8 cellular contexts compared by ENCODE assay signal in genomic region chr11:67118059-67118766, GRCh38. TPM values are rescaled to one million over a fixed set of nuclear protein-coding genes. Genes with fewer than 3 reads are reported as not detected.
DNase-seq lines count a peak whose midpoint lies in the region; ATAC-seq and TF ChIP-seq lines count a peak whose summit lies in the region.

No MANE protein-coding gene starts in this region.

- intact Hi-C loops in CD14-positive monocyte (cut with micrococcal nuclease) = no loop called here

- H3K27me3 Mint-ChIP-seq in CD14-positive monocyte (ENCODE audit: low read depth in 3 of 3) = peaks cover 0 to 2% (median 0%) of the 10 kb centered on the region in 3 donors
- peaks cover 9% of the 10 kb centered on the region for H3K27me3 Mint-ChIP-seq in activated CD4-positive, alpha-beta memory T cell treated with anti-CD3 and anti-CD28 coated beads, Interleukin-2, amount 10 ng/mL, durations not matched to agents 7 days and 5 days

- peak overlapping the region; percentile 72 for H3K4me3 ChIP-seq in effector memory CD4-positive, alpha-beta T cell (ENCODE audit: insufficient read depth, low read depth, low read length, poor library complexity, severe bottlenecking)

- no peaks in the 10 kb centered on the region for H3K36me3 ChIP-seq in effector memory CD4-positive, alpha-beta T cell (ENCODE audit: control insufficient read depth, insufficient read depth, low read length)

- TF ChIP-seq CTCF in CD14-positive monocyte (IDR thresholded peaks at IDR 0.05) = no peak

- H3K27ac ChIP-seq in effector memory CD4-positive, alpha-beta T cell (ENCODE audit: insufficient read depth, low read length, poor library complexity, severe bottlenecking) = peak overlapping the region; percentile 84

- H3K4me1 ChIP-seq in effector memory CD4-positive, alpha-beta T cell (ENCODE audit: control insufficient read depth, insufficient read depth, low read length, poor library complexity, severe bottlenecking) = peaks cover 6% of the 10 kb centered on the region

- H3K27ac Mint-ChIP-seq in CD14-positive monocyte = peak overlapping the region in 6 of 7 donors; percentile 31 to 96 (median 84)
- peak overlapping the region; percentile 80 for H3K27ac Mint-ChIP-seq in activated CD4-positive, alpha-beta memory T cell treated with anti-CD3 and anti-CD28 coated beads, Interleukin-2, amount 10 ng/mL, durations not matched to agents 7 days and 5 days

- peak; percentile 10 for ATAC-seq in GM21360 (IDR thresholded peaks at IDR 0.05; ENCODE audit: unreplicated experiment)

- H3K9me3 Mint-ChIP-seq in CD14-positive monocyte = no peaks in the 10 kb centered on the region
- no peaks in the 10 kb centered on the region for H3K9me3 Mint-ChIP-seq in activated CD4-positive, alpha-beta memory T cell treated with anti-CD3 and anti-CD28 coated beads, Interleukin-2, amount 10 ng/mL, durations not matched to agents 7 days and 5 days

- H3K4me1 Mint-ChIP-seq in CD14-positive monocyte = peaks cover 49% of the 10 kb centered on the region
- peaks cover 26% of the 10 kb centered on the region for H3K4me1 Mint-ChIP-seq in activated CD4-positive, alpha-beta memory T cell treated with anti-CD3 and anti-CD28 coated beads, Interleukin-2, amount 10 ng/mL, durations not matched to agents 7 days and 5 days

- H3K4me3 Mint-ChIP-seq in CD14-positive monocyte = peak overlapping the region; percentile 57 to 64
- H3K4me3 Mint-ChIP-seq in activated CD4-positive, alpha-beta memory T cell treated with anti-CD3 and anti-CD28 coated beads, Interleukin-2, amount 10 ng/mL, durations not matched to agents 7 days and 5 days = peak overlapping the region; percentile 77

- peaks cover 1 to 10% of the 10 kb centered on the region in 2 donors for H3K36me3 Mint-ChIP-seq in CD14-positive monocyte
- peaks cover 26% of the 10 kb centered on the region for H3K36me3 Mint-ChIP-seq in activated CD4-positive, alpha-beta memory T cell treated with anti-CD3 and anti-CD28 coated beads, Interleukin-2, amount 10 ng/mL, durations not matched to agents 7 days and 5 days (ENCODE audit: low read depth)

- DNase-seq in CD14-positive monocyte (ENCODE audit: low spot score) (no peak), HuH-7 (ENCODE audit: low spot score) (peak; percentile 90), mesenteric fat pad (ENCODE audit: low spot score) (peak; percentile 90), NCI-H2107 (lab: John Stamatoyannopoulos, UW) (no peak)
- peak; percentile 59 for DNase-seq in activated CD4-positive, alpha-beta memory T cell treated with anti-CD3 and anti-CD28 coated beads, Interleukin-2, amount 10 ng/mL, durations not matched to agents 7 days and 5 days
- DNase-seq in effector memory CD4-positive, alpha-beta T cell = peak; percentile 25 to 46 (median 41)
- DNase-seq in stimulated activated naive CD4-positive, alpha-beta T cell treated with Interleukin-2 at 50 U/mL for 16 hours (lab: John Stamatoyannopoulos, UW) = peak; percentile 40

- POLR2A ChIA-PET in activated CD4-positive, alpha-beta memory T cell treated with anti-CD3 and anti-CD28 coated beads, Interleukin-2, amount 10 ng/mL, durations not matched to agents 7 days and 5 days (lab: Charles Lee) = interaction anchor here (1.0 to 3.7 kb wide), 8 partner anchors 9 to 275 kb away, joined by 3 to 24 read pairs (median 4); partner anchors contain the start of gene ANKRD13D

- no peaks in the 10 kb centered on the region for H3K9me3 ChIP-seq in effector memory CD4-positive, alpha-beta T cell (ENCODE audit: control insufficient read depth, low read length)

- CTCF ChIA-PET in activated CD4-positive, alpha-beta memory T cell treated with anti-CD3 and anti-CD28 coated beads, Interleukin-2, amount 10 ng/mL, durations not matched to agents 7 days and 5 days (lab: Charles Lee) = interaction anchor here (0.6 to 2.9 kb wide), 7 partner anchors 10 to 199 kb away, joined by 3 to 11 read pairs (median 3); no protein-coding TSS in a partner anchor

- no peaks in the 10 kb centered on the region for H3K27me3 ChIP-seq in effector memory CD4-positive, alpha-beta T cell (replicated peaks; ENCODE audit: control insufficient read depth, insufficient read depth, low read length, poor library complexity, severe bottlenecking)

RNA-seq across cellular contexts. Expression of gene KDM2A, which starts 0.8 kb away (rescaled TPM):
- 1 to 10 TPM; 2.6 to 3.9 TPM for polyA plus RNA-seq in CD14-positive monocyte
- 10 to 100 TPM; 87.1 to 95.9 TPM for total RNA-seq in activated CD4-positive, alpha-beta memory T cell treated with anti-CD3 and anti-CD28 coated beads, Interleukin-2, amount 10 ng/mL, durations not matched to agents 7 days and 5 days
- total RNA-seq in mesenteric fat pad = 77.3 TPM

Comparison
In these comparisons a context has a peak if more than half of its experiments do, and no peak if none do; other contexts are left out.
1. DNase-seq: peak in HuH-7 (single experiment), activated CD4-positive, alpha-beta memory T cell treated with anti-CD3 and anti-CD28 coated beads, Interleukin-2, amount 10 ng/mL, durations not matched to agents 7 days and 5 days (single experiment), effector memory CD4-positive, alpha-beta T cell (3 of 3), mesenteric fat pad (single experiment) and stimulated activated naive CD4-positive, alpha-beta T cell treated with Interleukin-2 at 50 U/mL for 16 hours (single experiment); none in CD14-positive monocyte (single experiment) and NCI-H2107 (single experiment).